Comparison of ENCODE assay signal across 1 cellular context in genomic region chr5:116531635-116532034, GRCh38.
TF ChIP-seq lines count a peak whose summit lies in the region.

No MANE protein-coding gene starts in this region.

TF ChIP-seq in GM23338, 12 proteins besides CTCF, POLR2A, EP300 and RAD21 (continued from another document):
- TF ChIP-seq ETS1 (IDR thresholded peaks at IDR 0.05), result no peak
